In genomic region chr10:42476101-42476500, GRCh38 we compare ENCODE assay signal across 13 cellular contexts.
DNase-seq lines count a peak whose midpoint lies in the region; FAIRE-seq and TF ChIP-seq lines count a peak whose summit lies in the region.
"Had no signal": no experiment of that assay in that cellular context is flagged by ENCODE, and none has a peak within 500 bp of the region (broad histone marks: within the 10 kb centered on the region; RNA-seq: fewer than 3 reads in every experiment).

No MANE protein-coding gene starts in this region.

- DNase-seq in breast epithelium (ENCODE audit: low spot score in 2 of 2) (no peak), MCF 10A (ENCODE audit: unreplicated experiment) (no peak), brain microvascular endothelial cell (no peak), lower leg skin (ENCODE audit: low spot score in 2 of 2) (no peak), urothelium cell line (ENCODE audit: low spot score) (peak; percentile 30), NCI-H2227 (lab: John Stamatoyannopoulos, UW; ENCODE audit: unreplicated experiment) (no peak), T-helper 1 cell (no peak), NCI-H226 (no peak)
- DNase-seq: erythroblast, islet precursor cell had no signal

- no peak for TF ChIP-seq POLR2A in breast epithelium (IDR thresholded peaks at IDR 0.05)
- no peak for TF ChIP-seq POLR2A in lower leg skin (IDR thresholded peaks at IDR 0.05)

- no peak overlapping the region for H3K27ac Mint-ChIP-seq in MCF 10A (ENCODE audit: low read depth, unreplicated experiment)
- H3K27ac Mint-ChIP-seq: brain; stimulated activated effector memory CD8-positive, alpha-beta T cell treated with anti-CD3 and anti-CD28 coated beads, Interleukin-12 subunit alpha, Interleukin-12 subunit beta, amount 100 ng/mL, for 72 hours had no signal

- H3K4me1 ChIP-seq in breast epithelium: no peaks in the 10 kb centered on the region
- H3K4me1 ChIP-seq: A549 had no signal

- FAIRE-seq in urothelium cell line (lab: Jason Lieb, UNC): no peak
- FAIRE-seq: A549 had no signal

- TF ChIP-seq CTCF in breast epithelium (IDR thresholded peaks at IDR 0.05) (no peak), MCF 10A (IDR thresholded peaks at IDR 0.05; ENCODE audit: unreplicated experiment) (no peak), brain microvascular endothelial cell (IDR thresholded peaks at IDR 0.05; ENCODE audit: low read depth, low read length, missing control alignments) (no peak), lower leg skin (IDR thresholded peaks at IDR 0.05) (no peak)

- no TSS peak for BruUV-seq in MCF 10A (replicated peaks; lab: Mats Ljungman, UMichigan)

- no peaks in the 10 kb centered on the region for H3K36me3 Mint-ChIP-seq in MCF 10A (ENCODE audit: insufficient read depth, unreplicated experiment)
- H3K36me3 Mint-ChIP-seq: brain; stimulated activated effector memory CD8-positive, alpha-beta T cell treated with anti-CD3 and anti-CD28 coated beads, Interleukin-12 subunit alpha, Interleukin-12 subunit beta, amount 100 ng/mL, for 72 hours had no signal

- POLR2A ChIA-PET in MCF 10A (lab: Yijun Ruan, JAX): no interaction called here

- no peak overlapping the region for H3K4me3 Mint-ChIP-seq in MCF 10A (ENCODE audit: unreplicated experiment)
- H3K4me3 Mint-ChIP-seq: brain; stimulated activated effector memory CD8-positive, alpha-beta T cell treated with anti-CD3 and anti-CD28 coated beads, Interleukin-12 subunit alpha, Interleukin-12 subunit beta, amount 100 ng/mL, for 72 hours had no signal

- H3K27me3 ChIP-seq in breast epithelium: no peaks in the 10 kb centered on the region
- no peaks in the 10 kb centered on the region for H3K27me3 ChIP-seq in brain microvascular endothelial cell (replicated peaks)

- CTCF ChIA-PET in MCF 10A (lab: Yijun Ruan, JAX): no interaction called here

- in situ Hi-C loops in brain microvascular endothelial cell (cut with HindIII; ENCODE audit: low pct_ligation_motif_present, low sequenced_read_pairs): no loop called here

- intact Hi-C loops in breast epithelium (cut with DNase I; ENCODE audit: low total_unique reads): no loop called here
- intact Hi-C loops in MCF 10A (cut with micrococcal nuclease): no loop called here
- intact Hi-C loops in lower leg skin (cut with DNase I; ENCODE audit: low total_unique reads): no loop called here

- peak overlapping the region; percentile 20 to 58 (median 55) for H3K4me3 ChIP-seq in breast epithelium
- H3K4me3 ChIP-seq in brain microvascular endothelial cell (ENCODE audit: low read depth, low read length): peak overlapping the region; percentile 29
- peak overlapping the region; percentile 15 for H3K4me3 ChIP-seq in lower leg skin (ENCODE audit: low read depth, poor library complexity, severe bottlenecking)
- H3K4me3 ChIP-seq: A549 had no signal

- H3K27ac ChIP-seq in breast epithelium: no peak overlapping the region
- H3K27ac ChIP-seq in brain microvascular endothelial cell: no peak overlapping the region
- H3K27ac ChIP-seq: A549 had no signal

- WGBS in lower leg skin, 2 donors: 13 to 14% methylated on average over 19 to 20 of the region's 20 CpGs

- H3K4me1 Mint-ChIP-seq in MCF 10A (ENCODE audit: insufficient read depth, unreplicated experiment): no peaks in the 10 kb centered on the region
- H3K4me1 Mint-ChIP-seq: brain had no signal

- no peaks in the 10 kb centered on the region for H3K36me3 ChIP-seq in breast epithelium
- H3K36me3 ChIP-seq in brain microvascular endothelial cell (replicated peaks): no peaks in the 10 kb centered on the region

- no peaks in the 10 kb centered on the region for H3K9me3 ChIP-seq in breast epithelium
- H3K9me3 ChIP-seq: A549 had no signal

- peaks cover 21% of the 10 kb centered on the region for H3K9me3 Mint-ChIP-seq in MCF 10A (ENCODE audit: unreplicated experiment)
- H3K9me3 Mint-ChIP-seq: stimulated activated effector memory CD8-positive, alpha-beta T cell treated with anti-CD3 and anti-CD28 coated beads, Interleukin-12 subunit alpha, Interleukin-12 subunit beta, amount 100 ng/mL, for 72 hours had no signal

- H3K27me3 Mint-ChIP-seq in MCF 10A (ENCODE audit: insufficient read depth, unreplicated experiment): no peaks in the 10 kb centered on the region
